ENCODE assay signal across 1 cellular context in the genomic region with DNA sequence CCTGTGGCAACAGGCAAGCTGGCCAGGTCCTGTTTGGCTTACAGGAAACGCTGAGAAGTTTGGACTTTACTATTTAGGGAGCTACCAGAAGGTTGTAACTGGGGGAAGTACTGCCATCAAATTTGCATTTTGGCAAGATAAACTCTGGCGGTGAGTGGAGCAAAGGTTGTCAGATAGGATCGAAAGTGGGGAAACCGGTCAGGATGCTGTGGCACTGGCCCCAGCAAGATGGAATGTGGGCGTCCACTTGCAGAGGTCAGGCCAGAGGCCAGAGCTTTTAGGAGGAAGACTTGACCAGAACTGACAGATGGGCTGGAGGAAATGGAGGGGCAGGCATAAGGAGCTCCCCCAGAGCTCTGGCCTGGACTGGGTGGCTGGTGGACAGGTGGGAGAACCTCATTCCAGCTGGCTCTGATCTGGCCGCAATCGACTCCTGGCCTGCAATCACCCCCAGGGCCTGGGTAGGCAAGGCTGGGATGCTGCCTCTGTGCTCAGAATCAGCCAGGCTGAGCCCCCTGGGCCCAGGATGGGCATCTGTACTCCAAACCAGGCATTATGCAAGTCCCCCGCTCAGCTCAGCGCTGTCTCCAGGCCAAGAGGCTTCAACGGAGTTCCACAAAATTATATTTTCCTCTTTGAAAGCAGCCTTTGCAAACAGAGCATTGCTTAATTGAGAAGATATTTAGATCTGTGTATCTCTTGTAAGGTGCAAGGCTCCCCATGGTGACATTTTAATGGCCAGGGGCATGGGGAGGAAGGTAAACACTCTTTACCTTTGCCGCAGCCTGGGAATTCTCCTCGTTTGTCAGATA.
TF ChIP-seq lines count a peak whose summit lies in the region.

No MANE protein-coding gene starts in this region.

TF ChIP-seq in H1, 55 proteins besides CTCF, POLR2A, EP300 and RAD21:
- TF ChIP-seq HDAC6 (IDR thresholded peaks at IDR 0.05; ENCODE audit: low read depth, low read length) (no peak), CHD1 (IDR thresholded peaks at IDR 0.05; ENCODE audit: low read depth, low read length) (no peak), SP4 (IDR thresholded peaks at IDR 0.05; ENCODE audit: low read length) (no peak), TBP (IDR thresholded peaks at IDR 0.05; ENCODE audit: low read depth, low read length) (no peak), SIN3A (conservative IDR thresholded peaks at IDR 0.05 in 1 of 2, IDR thresholded peaks at IDR 0.05 in 1 of 2; ENCODE audit: low read depth in 1 of 2, low read length in 2 of 2) (no peak), JUN (IDR thresholded peaks at IDR 0.05; ENCODE audit: low read depth, low read length) (no peak), GABPA (IDR thresholded peaks at IDR 0.05; ENCODE audit: borderline replicate concordance, insufficient read depth, low read length) (no peak), JUND (IDR thresholded peaks at IDR 0.05; ENCODE audit: low read length) (no peak), SAP30 (IDR thresholded peaks at IDR 0.05; ENCODE audit: insufficient read depth, insufficient replicate concordance, low read length) (no peak), CBX5 (IDR thresholded peaks at IDR 0.05; ENCODE audit: low read depth, low read length) (no peak)
